27 cellular contexts compared by ENCODE assay signal in genomic region chr13:84999252-84999651, GRCh38.
"Had no signal": no experiment of that assay in that cellular context is flagged by ENCODE, and none has a peak within 500 bp of the region (broad histone marks: within the 10 kb centered on the region; RNA-seq: fewer than 3 reads in every experiment).

No MANE protein-coding gene starts in this region.

- H3K36me3 ChIP-seq: stomach, suprapubic skin, thoracic aorta, thyroid gland, tibial artery, tibial nerve, transverse colon, upper lobe of left lung, upper lobe of right lung, uterus, vagina had no signal

- H3K4me3 Mint-ChIP-seq: stimulated activated effector memory CD8-positive, alpha-beta T cell treated with anti-CD3 and anti-CD28 coated beads, Interleukin-12 subunit alpha, Interleukin-12 subunit beta, amount 100 ng/mL, for 72 hours; stimulated activated memory B cell treated with anti-CD40 and anti-IgM and Interleukin-4, amounts not matched to agents 10 μg/mL and 1 μg/mL and 100 μg/mL, for 72 hours; stimulated activated naive CD8-positive, alpha-beta T cell treated with anti-CD3 and anti-CD28 coated beads, Interleukin-15, amount 100 ng/mL, for 72 hours; stimulated activated naive CD8-positive, alpha-beta T cell treated with anti-CD3 and anti-CD28 coated beads, Interleukin-15, Interleukin-2, amounts not matched to agents 100 ng/mL and 50 ng/mL, for 24 hours; type B pancreatic cell had no signal

- H3K9me3 ChIP-seq: stomach, suprapubic skin, testis, thoracic aorta, thyroid gland, tibial artery, tibial nerve, transverse colon, upper lobe of left lung, upper lobe of right lung, uterus, vagina had no signal

- H3K4me3 ChIP-seq: stomach, suprapubic skin, testis, thoracic aorta, thyroid gland, tibial artery, tibial nerve, transverse colon, upper lobe of left lung, upper lobe of right lung, uterus, vagina had no signal

- H3K36me3 Mint-ChIP-seq: stimulated activated effector memory CD8-positive, alpha-beta T cell treated with anti-CD3 and anti-CD28 coated beads, Interleukin-12 subunit alpha, Interleukin-12 subunit beta, amount 100 ng/mL, for 72 hours; stimulated activated memory B cell treated with anti-CD40 and anti-IgM and Interleukin-4, amounts not matched to agents 10 μg/mL and 1 μg/mL and 100 μg/mL, for 72 hours; type B pancreatic cell had no signal

- H3K27ac ChIP-seq: stomach, suprapubic skin, testis, thoracic aorta, thyroid gland, tibial artery, tibial nerve, transverse colon, upper lobe of left lung, upper lobe of right lung, uterus, vagina had no signal

- H3K4me1 Mint-ChIP-seq: stimulated activated effector memory CD8-positive, alpha-beta T cell treated with anti-CD3 and anti-CD28 coated beads, Interleukin-12 subunit alpha, Interleukin-12 subunit beta, amount 100 ng/mL, for 72 hours; stimulated activated memory B cell treated with anti-CD40 and anti-IgM and Interleukin-4, amounts not matched to agents 10 μg/mL and 1 μg/mL and 100 μg/mL, for 72 hours; stimulated activated naive CD8-positive, alpha-beta T cell treated with anti-CD3 and anti-CD28 coated beads, Interleukin-15, amount 100 ng/mL, for 72 hours had no signal

- ATAC-seq: stimulated activated effector memory CD8-positive, alpha-beta T cell treated with anti-CD3 and anti-CD28 coated beads, Interleukin-12 subunit alpha, Interleukin-12 subunit beta, amount 100 ng/mL, for 72 hours; stimulated activated memory B cell treated with anti-CD40 and anti-IgM and Interleukin-4, amounts not matched to agents 10 μg/mL and 1 μg/mL and 100 μg/mL, for 72 hours; stimulated activated naive CD8-positive, alpha-beta T cell treated with anti-CD3 and anti-CD28 coated beads, Interleukin-15, amount 100 ng/mL, for 72 hours; stimulated activated naive CD8-positive, alpha-beta T cell treated with anti-CD3 and anti-CD28 coated beads, Interleukin-15, Interleukin-2, amounts not matched to agents 100 U/mL and 50 U/mL, for 24 hours; upper lobe of right lung had no signal

- H3K27me3 ChIP-seq: stomach, suprapubic skin, testis, thyroid gland, tibial artery, tibial nerve, transverse colon, upper lobe of left lung, upper lobe of right lung, vagina had no signal

- H3K4me1 ChIP-seq: stomach, suprapubic skin, testis, thyroid gland, tibial artery, tibial nerve, transverse colon, upper lobe of left lung, upper lobe of right lung, uterus, vagina had no signal

- H3K27ac Mint-ChIP-seq: stimulated activated effector memory CD8-positive, alpha-beta T cell treated with anti-CD3 and anti-CD28 coated beads, Interleukin-12 subunit alpha, Interleukin-12 subunit beta, amount 100 ng/mL, for 72 hours; stimulated activated memory B cell treated with anti-CD40 and anti-IgM and Interleukin-4, amounts not matched to agents 10 μg/mL and 1 μg/mL and 100 μg/mL, for 72 hours; stimulated activated naive CD8-positive, alpha-beta T cell treated with anti-CD3 and anti-CD28 coated beads, Interleukin-15, amount 100 ng/mL, for 72 hours; stimulated activated naive CD8-positive, alpha-beta T cell treated with anti-CD3 and anti-CD28 coated beads, Interleukin-15, Interleukin-2, amounts not matched to agents 100 ng/mL and 50 ng/mL, for 24 hours; type B pancreatic cell had no signal

- H3K27me3 Mint-ChIP-seq: stimulated activated memory B cell treated with anti-CD40 and anti-IgM and Interleukin-4, amounts not matched to agents 10 μg/mL and 1 μg/mL and 100 μg/mL, for 72 hours; stimulated activated naive CD8-positive, alpha-beta T cell treated with anti-CD3 and anti-CD28 coated beads, Interleukin-15, amount 100 ng/mL, for 72 hours; stimulated activated naive CD8-positive, alpha-beta T cell treated with anti-CD3 and anti-CD28 coated beads, Interleukin-15, Interleukin-2, amounts not matched to agents 100 ng/mL and 50 ng/mL, for 24 hours; type B pancreatic cell had no signal

- DNase-seq: stimulated activated CD4-positive, alpha-beta T cell treated with anti-CD3 and anti-CD28 coated beads, Interleukin-2, amount 100 ng/mL, for 24 hours; stimulated activated CD4-positive, alpha-beta T cell treated with anti-CD3 and anti-CD28 coated beads, Interleukin-2, amount 100 ng/mL, for 48 hours; stimulated activated CD4-positive, alpha-beta T cell treated with anti-CD3 and anti-CD28 coated beads, Interleukin-4, amount 100 ng/mL, for 1 hour; stimulated activated CD4-positive, alpha-beta T cell treated with anti-CD3 and anti-CD28 coated beads, Interleukin-4, amount 100 ng/mL, for 24 hours; stimulated activated CD4-positive, alpha-beta T cell treated with anti-CD3 and anti-CD28 coated beads, Interleukin-4, amount 100 ng/mL, for 4 hours; stimulated activated CD8-positive, alpha-beta memory T cell treated with anti-CD3 and anti-CD28 coated beads, Interleukin-4, amount 100 ng/mL, for 48 hours; stimulated activated naive CD4-positive, alpha-beta T cell treated with Interleukin-2 at 50 U/mL for 16 hours; stimulated activated naive CD8-positive, alpha-beta T cell treated with anti-CD3 and anti-CD28 coated beads, Interleukin-15, amount 100 ng/mL, for 72 hours; stimulated activated naive CD8-positive, alpha-beta T cell treated with anti-CD3 and anti-CD28 coated beads, Interleukin-15, Interleukin-2, amounts not matched to agents 100 U/mL and 50 U/mL, for 24 hours; stomach; substantia nigra; testis; thyroid gland; tibial artery; transverse colon; trophoblast cell; upper lobe of right lung; uterus had no signal

- H3K9me3 Mint-ChIP-seq: stimulated activated naive CD8-positive, alpha-beta T cell treated with anti-CD3 and anti-CD28 coated beads, Interleukin-15, amount 100 ng/mL, for 72 hours; type B pancreatic cell had no signal
